In genomic region chr9:108442604-108443277, GRCh38 we compare ENCODE assay signal across 24 cellular contexts.
DNase-seq lines count a peak whose midpoint lies in the region; ATAC-seq, FAIRE-seq and TF ChIP-seq lines count a peak whose summit lies in the region.
"Had no signal": no experiment of that assay in that cellular context is flagged by ENCODE, and none has a peak within 500 bp of the region (broad histone marks: within the 10 kb centered on the region; RNA-seq: fewer than 3 reads in every experiment).

No MANE protein-coding gene starts in this region.

- H3K9me3 ChIP-seq in HepG2 (ENCODE audit: low read length) (no peaks in the 10 kb centered on the region), right lobe of liver (no peaks in the 10 kb centered on the region)
- H3K9me3 ChIP-seq: gastrocnemius medialis, lower lobe of right lung, upper lobe of left lung had no signal

- TF ChIP-seq CTCF in HepG2 (CRISPR knock-in tag; IDR thresholded peaks at IDR 0.05) (no peak), right lobe of liver (IDR thresholded peaks at IDR 0.05) (no peak), chondrocyte (IDR thresholded peaks at IDR 0.05) (no peak), nephron progenitor cell (IDR thresholded peaks at IDR 0.05) (no peak)

- 53% methylated on average over 6 of the region's 6 CpGs for WGBS in HepG2 (ENCODE audit: low lambda C conversion rate)
- WGBS in right lobe of liver (ENCODE audit: insufficient coverage, low coverage, low lambda C conversion rate, missing lambda C conversion rate) = 43% methylated on average over 6 of the region's 6 CpGs

- CTCF ChIA-PET in HepG2 (lab: Yijun Ruan, JAX; ENCODE audit: low intra/inter-chr PET ratio, low total read pairs) = no interaction called here

- intact Hi-C loops in HepG2 (cut with micrococcal nuclease; ENCODE audit: unreplicated experiment) = no loop called here
- intact Hi-C loops in right lobe of liver (cut with DNase I) = no loop called here

- POLR2A ChIA-PET in HepG2 (lab: Yijun Ruan, JAX) = interaction anchor here (0.8 kb wide), 1 partner anchor 25 kb away, joined by 3 read pairs; no protein-coding TSS in a partner anchor

- no peak for TF ChIP-seq RAD21 in HepG2 (CRISPR knock-in tag; IDR thresholded peaks at IDR 0.05)

- H3K36me3 Mint-ChIP-seq in chondrocyte (ENCODE audit: low read depth) (no peaks in the 10 kb centered on the region), nephron progenitor cell (ENCODE audit: low read depth) (no peaks in the 10 kb centered on the region)
- H3K36me3 Mint-ChIP-seq: CD14-positive monocyte, IgD-negative memory B cell had no signal

- no peaks in the 10 kb centered on the region for H4K20me1 ChIP-seq in HepG2 (ENCODE audit: insufficient read depth, low read length)

- H3K27ac Mint-ChIP-seq in chondrocyte (ENCODE audit: unreplicated experiment) = peak overlapping the region; percentile 55
- peak overlapping the region; percentile 0 for H3K27ac Mint-ChIP-seq in nephron progenitor cell
- H3K27ac Mint-ChIP-seq: activated B cell treated with CpG ODN at 0.5 μM for 24 hours; activated naive CD8-positive, alpha-beta T cell treated with anti-CD3 and anti-CD28 coated beads, Interleukin-2, amount 50 U/mL, for 24 hours; CD14-positive monocyte; H9; IgD-negative memory B cell had no signal

- peak in 1 of 2 experiments; percentile 22; a peak in 1 of 4 replicates for TF ChIP-seq EP300 in HepG2 (IDR thresholded peaks at IDR 0.05; ENCODE audit: low read depth in 2 of 2, low read length in 2 of 2)
- TF ChIP-seq EP300 in HepG2 (CRISPR knock-in tag; IDR thresholded peaks at IDR 0.05; ENCODE audit: borderline replicate concordance) = no peak

- peak; percentile 48 for ATAC-seq in HepG2
- no peak for ATAC-seq in right lobe of liver
- no peak for ATAC-seq in HG03439 (IDR thresholded peaks at IDR 0.05; ENCODE audit: unreplicated experiment)
- ATAC-seq: activated naive CD8-positive, alpha-beta T cell treated with anti-CD3 and anti-CD28 coated beads, Interleukin-2, amount 50 U/mL, for 24 hours; gastrocnemius medialis; lower lobe of right lung had no signal

- FAIRE-seq in HepG2 (lab: Jason Lieb, UNC) = peak; percentile 60
- FAIRE-seq: kidney had no signal

- DNase-seq in HepG2 (ENCODE audit: low spot score) (peak; percentile 50), right lobe of liver (no peak), chondrocyte (ENCODE audit: low spot score) (no peak), nephron progenitor cell (no peak), ureter (ENCODE audit: low spot score) (no peak), anterior cingulate cortex (lab: John Stamatoyannopoulos, UW) (no peak)
- DNase-seq in NK-92 treated with Interleukin-12 subunit alpha and Interleukin-12 subunit beta, amount 100 ng/mL, for 24 hours (lab: John Stamatoyannopoulos, UW) = no peak
- DNase-seq: activated B cell treated with CpG ODN at 0.5 μM for 24 hours; activated CD4-positive, alpha-beta T cell treated with anti-CD3 and anti-CD28 coated beads, Interleukin-2, amount 50 U/mL, for 48 hours; activated effector memory CD4-positive, alpha-beta T cell treated with Interleukin-2 at 50 U/mL for 16 hours; activated naive CD8-positive, alpha-beta T cell treated with anti-CD3 and anti-CD28 coated beads, Interleukin-2, amount 50 U/mL, for 24 hours; gastrocnemius medialis; H9; kidney; lower lobe of right lung; MM.1S; NCI-H1436; NCI-H510A treated with DMSO at 0.1 percent for 48 hours; RPMI8226; T-helper 9 cell; upper lobe of left lung had no signal

- H3K27ac ChIP-seq in HepG2 (ENCODE audit: extremely low read length, insufficient read depth, low read length) = peak overlapping the region; percentile 82
- H3K27ac ChIP-seq in right lobe of liver = no peak overlapping the region
- H3K27ac ChIP-seq: gastrocnemius medialis, lower lobe of right lung, upper lobe of left lung had no signal

- H3K79me2 ChIP-seq in HepG2 (ENCODE audit: insufficient read depth, low read length) = no peaks in the 10 kb centered on the region

- no peak overlapping the region for H2AFZ ChIP-seq in HepG2 (ENCODE audit: low read length)

- H3K27me3 ChIP-seq in HepG2 (ENCODE audit: control insufficient read depth in 1 of 2, insufficient read depth in 2 of 2, low read length in 2 of 2) = no peaks in the 10 kb centered on the region
- H3K27me3 ChIP-seq in right lobe of liver = no peaks in the 10 kb centered on the region
- H3K27me3 ChIP-seq: gastrocnemius medialis, upper lobe of left lung had no signal

- no peak for TF ChIP-seq POLR2A in HepG2 (IDR thresholded peaks at IDR 0.05; ENCODE audit: insufficient read depth in 1 of 2, low read depth in 2 of 2, low read length in 2 of 2)
- no peak for TF ChIP-seq POLR2A in right lobe of liver (IDR thresholded peaks at IDR 0.05)

- BruUV-seq in HepG2 (replicated peaks; lab: Mats Ljungman, UMichigan) = no TSS peak

- H3K4me3 ChIP-seq in HepG2 (replicated peaks in 1 of 3; ENCODE audit: insufficient read depth in 1 of 3, low read depth in 2 of 3, low read length in 3 of 3) (no peak overlapping the region), right lobe of liver (no peak overlapping the region)
- H3K4me3 ChIP-seq: gastrocnemius medialis, lower lobe of right lung, upper lobe of left lung had no signal

- H3K4me3 Mint-ChIP-seq in chondrocyte (ENCODE audit: unreplicated experiment) (no peak overlapping the region), nephron progenitor cell (no peak overlapping the region)
- H3K4me3 Mint-ChIP-seq: activated B cell treated with CpG ODN at 0.5 μM for 24 hours; activated naive CD8-positive, alpha-beta T cell treated with anti-CD3 and anti-CD28 coated beads, Interleukin-2, amount 50 U/mL, for 24 hours; CD14-positive monocyte; H9; IgD-negative memory B cell had no signal

- in situ Hi-C loops in HepG2 (cut with HindIII; ENCODE audit: extremely low pct_ligation_motif_present, low pct_unique_long_range_greater_than_20kb) = loop anchor here (25.0 kb wide), 1 partner anchor 320 kb away; no protein-coding TSS in a partner anchor

- H3K9ac ChIP-seq in HepG2 (ENCODE audit: insufficient read depth, low read depth, low read length) = peak overlapping the region; percentile 24

- H3K36me3 ChIP-seq in HepG2 (replicated peaks in 1 of 2; ENCODE audit: control insufficient read depth in 1 of 2, insufficient read depth in 2 of 2, low read length in 2 of 2) (no peaks in the 10 kb centered on the region), right lobe of liver (no peaks in the 10 kb centered on the region)
- H3K36me3 ChIP-seq: gastrocnemius medialis, lower lobe of right lung, upper lobe of left lung had no signal

- H3K4me2 ChIP-seq in HepG2 (ENCODE audit: low read depth, low read length) = peak overlapping the region; percentile 41

- H3K9me3 Mint-ChIP-seq in chondrocyte (ENCODE audit: low read depth) (no peaks in the 10 kb centered on the region), nephron progenitor cell (peaks cover 7% of the 10 kb centered on the region)
- H3K9me3 Mint-ChIP-seq: activated B cell treated with CpG ODN at 0.5 μM for 24 hours, H9, IgD-negative memory B cell had no signal

- H3K27me3 Mint-ChIP-seq in chondrocyte (ENCODE audit: low read depth) (no peaks in the 10 kb centered on the region), nephron progenitor cell (ENCODE audit: low read depth, poor library complexity) (peaks cover 8% of the 10 kb centered on the region)
- H3K27me3 Mint-ChIP-seq: activated B cell treated with CpG ODN at 0.5 μM for 24 hours; activated naive CD8-positive, alpha-beta T cell treated with anti-CD3 and anti-CD28 coated beads, Interleukin-2, amount 50 U/mL, for 24 hours; IgD-negative memory B cell had no signal

- H3K4me1 ChIP-seq in HepG2 (ENCODE audit: insufficient read depth, low read length) = peaks cover 66% of the 10 kb centered on the region
- H3K4me1 ChIP-seq in right lobe of liver = no peaks in the 10 kb centered on the region
- H3K4me1 ChIP-seq: gastrocnemius medialis, lower lobe of right lung had no signal

- H3K4me1 Mint-ChIP-seq in chondrocyte (ENCODE audit: low read depth) (peaks cover 62% of the 10 kb centered on the region), nephron progenitor cell (peaks cover 5% of the 10 kb centered on the region)
- H3K4me1 Mint-ChIP-seq: activated B cell treated with CpG ODN at 0.5 μM for 24 hours; activated naive CD8-positive, alpha-beta T cell treated with anti-CD3 and anti-CD28 coated beads, Interleukin-2, amount 50 U/mL, for 24 hours; H9 had no signal

TF ChIP-seq in HepG2, 621 proteins besides CTCF, POLR2A, EP300 and RAD21 (continues in another document):
- TF ChIP-seq, protein P1, sequence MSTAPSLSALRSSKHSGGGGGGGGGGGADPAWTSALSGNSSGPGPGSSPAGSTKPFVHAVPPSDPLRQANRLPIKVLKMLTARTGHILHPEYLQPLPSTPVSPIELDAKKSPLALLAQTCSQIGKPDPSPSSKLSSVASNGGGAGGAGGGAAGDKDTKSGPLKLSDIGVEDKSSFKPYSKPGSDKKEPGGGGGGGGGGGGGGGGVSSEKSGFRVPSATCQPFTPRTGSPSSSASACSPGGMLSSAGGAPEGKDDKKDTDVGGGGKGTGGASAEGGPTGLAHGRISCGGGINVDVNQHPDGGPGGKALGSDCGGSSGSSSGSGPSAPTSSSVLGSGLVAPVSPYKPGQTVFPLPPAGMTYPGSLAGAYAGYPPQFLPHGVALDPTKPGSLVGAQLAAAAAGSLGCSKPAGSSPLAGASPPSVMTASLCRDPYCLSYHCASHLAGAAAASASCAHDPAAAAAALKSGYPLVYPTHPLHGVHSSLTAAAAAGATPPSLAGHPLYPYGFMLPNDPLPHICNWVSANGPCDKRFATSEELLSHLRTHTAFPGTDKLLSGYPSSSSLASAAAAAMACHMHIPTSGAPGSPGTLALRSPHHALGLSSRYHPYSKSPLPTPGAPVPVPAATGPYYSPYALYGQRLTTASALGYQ (CRISPR knock-in tag; IDR thresholded peaks at IDR 0.05) = no peak
- no peak for TF ChIP-seq YEATS2 (CRISPR knock-in tag; IDR thresholded peaks at IDR 0.05; ENCODE audit: borderline replicate concordance)
- no peak for TF ChIP-seq SMAD9 (CRISPR knock-in tag; IDR thresholded peaks at IDR 0.05)
- TF ChIP-seq TBL1XR1 (IDR thresholded peaks at IDR 0.05; ENCODE audit: borderline replicate concordance, low read length, partially characterized antibody) = peak; percentile 39
- no peak; the same call in 1 of the 2 replicates for TF ChIP-seq SOX13 (IDR thresholded peaks at IDR 0.05)
- TF ChIP-seq SOX13 (CRISPR knock-in tag; conservative IDR thresholded peaks at IDR 0.05 in 1 of 2, IDR thresholded peaks at IDR 0.05 in 1 of 2) = peak in 1 of 2 experiments; percentile 39; a peak in 1 of 4 replicates
- TF ChIP-seq, protein P2, sequence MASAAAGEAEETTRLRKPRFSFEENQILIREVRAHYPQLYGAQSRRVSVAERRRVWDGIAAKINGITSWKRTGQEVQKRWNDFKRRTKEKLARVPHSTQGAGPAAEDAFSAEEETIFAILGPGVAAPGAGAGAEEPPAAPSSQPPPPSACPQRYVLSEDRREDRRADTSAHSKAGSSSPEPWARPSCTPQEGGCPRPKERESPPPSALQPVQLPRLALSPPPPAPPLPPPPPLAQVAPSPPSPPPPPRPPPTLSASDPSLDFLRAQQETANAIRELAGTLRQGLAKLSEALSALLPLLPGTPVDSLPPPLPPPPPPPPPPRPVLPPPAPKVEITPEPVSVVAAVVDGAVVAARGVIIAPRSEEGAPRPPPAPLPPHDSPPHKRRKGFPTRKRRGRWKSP (CRISPR knock-in tag; IDR thresholded peaks at IDR 0.05) = no peak
